21 cellular contexts compared by ENCODE assay signal in genomic region chr4:150117629-150118028, GRCh38. TPM values are rescaled to one million over a fixed set of nuclear protein-coding genes. Genes with fewer than 3 reads are reported as not detected.
DNase-seq lines count a peak whose midpoint lies in the region; ATAC-seq and TF ChIP-seq lines count a peak whose summit lies in the region.
"Had no signal": no experiment of that assay in that cellular context is flagged by ENCODE, and none has a peak within 500 bp of the region (broad histone marks: within the 10 kb centered on the region; RNA-seq: fewer than 3 reads in every experiment).

No MANE protein-coding gene starts in this region.

- H3K36me3 ChIP-seq in right atrium auricular region (no peaks in the 10 kb centered on the region), endodermal cell (ENCODE audit: control insufficient read depth, insufficient read depth, low read length) (no peaks in the 10 kb centered on the region)
- H3K36me3 ChIP-seq: BE2C had no signal

- 88 to 92% methylated on average over 2 to 3 of the region's 3 CpGs for WGBS in endodermal cell (ENCODE audit: insufficient coverage in 1 of 2, insufficient read length in 1 of 2), 2 experiments

- H3K27ac Mint-ChIP-seq in brain (peak overlapping the region in 4 of 5 experiments; percentile 61 to 82 (median 73)), mesothelial cell of epicardium (peak overlapping the region; percentile 77), endodermal cell (no peak overlapping the region)
- H3K27ac Mint-ChIP-seq: CD4-positive, CD25-positive, alpha-beta regulatory T cell; H9; IgD-negative memory B cell had no signal

- H3K27me3 Mint-ChIP-seq in brain (peaks cover 4% of the 10 kb centered on the region), mesothelial cell of epicardium (ENCODE audit: low read depth) (no peaks in the 10 kb centered on the region), endodermal cell (ENCODE audit: insufficient read depth) (peaks cover 2% of the 10 kb centered on the region)

- DNase-seq in Right ventricle myocardium superior: no peak
- no peak for DNase-seq in right atrium auricular region (ENCODE audit: low spot score)
- DNase-seq in mesothelial cell of epicardium (ENCODE audit: low spot score in 2 of 2, unreplicated experiment in 2 of 2): no peak
- no peak for DNase-seq in D341Med (ENCODE audit: low spot score)
- no peak for DNase-seq in endodermal cell
- DNase-seq: CD4-positive, CD25-positive, alpha-beta regulatory T cell; COR-L47; GF-D8; H9; Kasumi-1; NCI-H1105 treated with DMSO at 0.1 percent for 48 hours; NCI-H1694; NCI-H2081 treated with DMSO at 0.1 percent for 48 hours; SHP77 had no signal

- H3K4me3 ChIP-seq in right atrium auricular region: no peak overlapping the region
- H3K4me3 ChIP-seq in endodermal cell (ENCODE audit: low read length): no peak overlapping the region
- H3K4me3 ChIP-seq: GM12878, MG63 had no signal

- H3K4me1 Mint-ChIP-seq in brain: peaks cover 33% of the 10 kb centered on the region
- H3K4me1 Mint-ChIP-seq in mesothelial cell of epicardium: peaks cover 23% of the 10 kb centered on the region
- peaks cover 3% of the 10 kb centered on the region for H3K4me1 Mint-ChIP-seq in endodermal cell
- H3K4me1 Mint-ChIP-seq: CD4-positive, CD25-positive, alpha-beta regulatory T cell had no signal

- TF ChIP-seq CTCF in right atrium auricular region (IDR thresholded peaks at IDR 0.05) (no peak), brain (conservative IDR thresholded peaks at IDR 0.05) (no peak), mesothelial cell of epicardium (IDR thresholded peaks at IDR 0.05; ENCODE audit: unreplicated experiment) (no peak), endodermal cell (conservative IDR thresholded peaks at IDR 0.05) (no peak)

- H3K9me3 Mint-ChIP-seq in brain: peaks cover 36 to 72% (median 59%) of the 10 kb centered on the region in 5 experiments
- H3K9me3 Mint-ChIP-seq in mesothelial cell of epicardium: peaks cover 40% of the 10 kb centered on the region
- peaks cover 16% of the 10 kb centered on the region for H3K9me3 Mint-ChIP-seq in endodermal cell

- no peak overlapping the region for H3K9ac ChIP-seq in endodermal cell (ENCODE audit: extremely low read depth, low read length, poor library complexity, severe bottlenecking)

- H3K9me3 ChIP-seq in right atrium auricular region (peaks cover 0 to 23% of the 10 kb centered on the region in 2 donors), endodermal cell (ENCODE audit: control insufficient read depth, low read length) (peaks cover 27% of the 10 kb centered on the region)
- H3K9me3 ChIP-seq: BE2C had no signal

- peak; percentile 13 for ATAC-seq in Right ventricle myocardium superior (ENCODE audit: poor library complexity)
- no peak for ATAC-seq in HG03342 (IDR thresholded peaks at IDR 0.05; ENCODE audit: unreplicated experiment)
- ATAC-seq: GM12878 had no signal

- no peak overlapping the region for H3K4me3 Mint-ChIP-seq in brain
- H3K4me3 Mint-ChIP-seq in mesothelial cell of epicardium: no peak overlapping the region
- no peak overlapping the region for H3K4me3 Mint-ChIP-seq in endodermal cell
- H3K4me3 Mint-ChIP-seq: CD4-positive, CD25-positive, alpha-beta regulatory T cell; H9; IgD-negative memory B cell had no signal

- H3K4me1 ChIP-seq in right atrium auricular region: peaks cover 0 to 13% of the 10 kb centered on the region in 2 donors
- no peaks in the 10 kb centered on the region for H3K4me1 ChIP-seq in endodermal cell (ENCODE audit: control insufficient read depth, insufficient read depth, low read length)
- H3K4me1 ChIP-seq: BE2C had no signal

- H3K27me3 ChIP-seq in right atrium auricular region: no peaks in the 10 kb centered on the region
- no peaks in the 10 kb centered on the region for H3K27me3 ChIP-seq in endodermal cell (ENCODE audit: control insufficient read depth, insufficient read depth, low read length, poor library complexity, severe bottlenecking)
- H3K27me3 ChIP-seq: BE2C, MG63 had no signal

- H3K36me3 Mint-ChIP-seq in brain (peaks cover 96% of the 10 kb centered on the region), mesothelial cell of epicardium (peaks cover 41% of the 10 kb centered on the region), endodermal cell (ENCODE audit: low read depth) (no peaks in the 10 kb centered on the region)
- H3K36me3 Mint-ChIP-seq: CD4-positive, CD25-positive, alpha-beta regulatory T cell had no signal

- intact Hi-C loops in Right ventricle myocardium superior (cut with DNase I): no loop called here

- H3K27ac ChIP-seq in right atrium auricular region (no peak overlapping the region), endodermal cell (ENCODE audit: low read depth, low read length) (no peak overlapping the region)

RNA-seq across cellular contexts. Expression of gene DCLK2, which starts 39.4 kb away (rescaled TPM):
- total RNA-seq in Right ventricle myocardium superior (19.9 TPM), right atrium auricular region (10 to 100 TPM; 10.1 to 12.1 TPM), mesothelial cell of epicardium (49.2 to 52.5 TPM (median 49.5 TPM) in 3 replicates), endodermal cell (under 1 TPM; 0.20 to 0.42 TPM)
- polyA plus RNA-seq in brain (ENCODE audit: insufficient read depth, low read depth, low replicate concordance): 37.4 TPM
- polyA plus RNA-seq in endodermal cell (2013, experiment 1 of 2): 19.5 TPM
- polyA plus RNA-seq in endodermal cell (2013, experiment 2 of 2): 19.4 TPM
- total RNA-seq: GM12878, OCI-LY7 had no signal
- polyA plus RNA-seq: CD4-positive, CD25-positive, alpha-beta regulatory T cell; GM12878 had no signal

Comparison
In these comparisons a context has a peak if more than half of its experiments do, and no peak if none do; other contexts are left out.
1. RNA of gene DCLK2, which starts 39.4 kb away (total RNA-seq): 49.2 to 52.5 TPM in mesothelial cell of epicardium, 19.9 TPM in Right ventricle myocardium superior (single experiment) and 10.1 to 12.1 TPM in right atrium auricular region; 0.20 to 0.42 TPM in endodermal cell; every median in the first group is over 4 times any median in the second.